ENCODE assay signal across 8 cellular contexts in the genomic region with DNA sequence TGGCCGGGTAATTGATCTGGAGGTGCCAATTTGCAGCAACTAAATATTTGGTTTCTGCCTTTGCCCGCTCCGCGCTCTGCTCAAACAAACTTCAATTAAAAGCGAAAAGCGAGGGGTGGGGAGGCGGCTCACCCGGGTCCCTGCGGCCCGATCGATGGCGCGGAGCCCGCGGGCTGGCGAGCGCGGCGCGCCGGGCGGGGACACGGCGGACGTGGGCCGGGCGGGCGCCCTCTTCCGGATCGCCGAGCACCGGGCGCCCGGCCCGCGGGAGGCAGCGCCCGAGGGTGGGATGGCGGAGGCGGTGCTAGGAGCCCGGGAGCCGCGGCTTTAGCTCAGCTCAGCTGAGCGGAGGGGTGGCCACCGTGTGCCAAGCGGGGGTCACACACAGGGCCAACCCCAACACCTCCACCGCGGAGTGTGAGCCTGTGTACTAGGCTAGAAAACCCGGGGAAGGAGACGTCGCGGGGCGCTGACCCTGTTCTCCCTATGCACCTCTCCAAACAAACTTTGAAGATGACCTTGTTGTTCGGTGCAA. TPM values are rescaled to one million over a fixed set of nuclear protein-coding genes. Genes with fewer than 3 reads are reported as not detected.
DNase-seq lines count a peak whose midpoint lies in the region; ATAC-seq, FAIRE-seq and TF ChIP-seq lines count a peak whose summit lies in the region.

No MANE protein-coding gene starts in this region.

- H3K9me3 ChIP-seq in DOHH2 (ENCODE audit: control insufficient read depth, insufficient read depth, low read length) (no peaks in the 10 kb centered on the region), keratinocyte (ENCODE audit: control insufficient read depth, low read depth, low read length) (no peaks in the 10 kb centered on the region)

- peak overlapping the region; percentile 85 for H3K4me3 Mint-ChIP-seq in T-helper 1 cell treated with Interleukin-12 subunit alpha and Interleukin-12 subunit beta and Interleukin-4 antibody, amounts not matched to agents 30 μg/mL and 1 μg/mL, for 36 hours
- H3K4me3 Mint-ChIP-seq in MCF 10A (ENCODE audit: unreplicated experiment) = peak overlapping the region; percentile 76

- no peaks in the 10 kb centered on the region for H3K9me3 Mint-ChIP-seq in T-helper 1 cell treated with Interleukin-12 subunit alpha and Interleukin-12 subunit beta and Interleukin-4 antibody, amounts not matched to agents 30 μg/mL and 1 μg/mL, for 36 hours
- H3K9me3 Mint-ChIP-seq in MCF 10A (ENCODE audit: unreplicated experiment) = no peaks in the 10 kb centered on the region

- peaks cover 35% of the 10 kb centered on the region for H3K27me3 Mint-ChIP-seq in T-helper 1 cell treated with Interleukin-12 subunit alpha and Interleukin-12 subunit beta and Interleukin-4 antibody, amounts not matched to agents 30 μg/mL and 1 μg/mL, for 36 hours (ENCODE audit: low read depth)
- H3K27me3 Mint-ChIP-seq in MCF 10A (ENCODE audit: insufficient read depth, unreplicated experiment) = no peaks in the 10 kb centered on the region

- H3K27ac Mint-ChIP-seq in T-helper 1 cell treated with Interleukin-12 subunit alpha and Interleukin-12 subunit beta and Interleukin-4 antibody, amounts not matched to agents 30 μg/mL and 1 μg/mL, for 36 hours = no peak overlapping the region
- peak overlapping the region; percentile 61 for H3K27ac Mint-ChIP-seq in MCF 10A (ENCODE audit: low read depth, unreplicated experiment)

- H4K20me1 ChIP-seq in DOHH2 (ENCODE audit: control insufficient read depth, insufficient read depth, low read depth, low read length) (peaks cover 5% of the 10 kb centered on the region; the same call in 1 of the 2 replicates), keratinocyte (ENCODE audit: control insufficient read depth, extremely low read depth, insufficient read depth, low read length) (no peaks in the 10 kb centered on the region)

- peaks cover 44% of the 10 kb centered on the region for H3K27me3 ChIP-seq in DOHH2 (ENCODE audit: control insufficient read depth, low read length)
- H3K27me3 ChIP-seq in keratinocyte (ENCODE audit: control insufficient read depth, extremely low read depth, insufficient read depth, low read length) = no peaks in the 10 kb centered on the region

- FAIRE-seq in keratinocyte (lab: Jason Lieb, UNC) = no peak

- peaks cover 12% of the 10 kb centered on the region for H3K4me1 Mint-ChIP-seq in T-helper 1 cell treated with Interleukin-12 subunit alpha and Interleukin-12 subunit beta and Interleukin-4 antibody, amounts not matched to agents 30 μg/mL and 1 μg/mL, for 36 hours (ENCODE audit: low read depth)
- H3K4me1 Mint-ChIP-seq in MCF 10A (ENCODE audit: insufficient read depth, unreplicated experiment) = peaks cover 18% of the 10 kb centered on the region

- no peaks in the 10 kb centered on the region for H3K9me2 ChIP-seq in DOHH2 (replicated peaks; ENCODE audit: control insufficient read depth, low read length)

- BruUV-seq in MCF 10A (replicated peaks; lab: Mats Ljungman, UMichigan) = no TSS peak

- H3K36me3 Mint-ChIP-seq in T-helper 1 cell treated with Interleukin-12 subunit alpha and Interleukin-12 subunit beta and Interleukin-4 antibody, amounts not matched to agents 30 μg/mL and 1 μg/mL, for 36 hours (ENCODE audit: low read depth) = peaks cover 4% of the 10 kb centered on the region
- peaks cover 12% of the 10 kb centered on the region for H3K36me3 Mint-ChIP-seq in MCF 10A (ENCODE audit: insufficient read depth, unreplicated experiment)

- intact Hi-C loops in MCF 10A (cut with micrococcal nuclease) = no loop called here

- H3K36me3 ChIP-seq in DOHH2 (ENCODE audit: control insufficient read depth, low read length) (0 out of 2 replicates have a peak, but pooled peaks cover 4% of the 10 kb centered on the region), keratinocyte (ENCODE audit: control insufficient read depth in 2 of 2, extremely low read depth in 1 of 2, insufficient read depth in 2 of 2, low read length in 2 of 2) (peaks cover 2 to 8% of the 10 kb centered on the region in 2 experiments)

- no peaks in the 10 kb centered on the region for H3K9me1 ChIP-seq in keratinocyte (ENCODE audit: control insufficient read depth, extremely low read depth, insufficient read depth, low read length)

- TF ChIP-seq CTCF in DOHH2 (IDR thresholded peaks at IDR 0.05; ENCODE audit: low read depth, low read length, poor library complexity, severe bottlenecking) (peak; percentile 16), MCF 10A (IDR thresholded peaks at IDR 0.05; ENCODE audit: unreplicated experiment) (peak; percentile 27), keratinocyte (optimal IDR thresholded peaks at IDR 0.05 in 1 of 3, IDR thresholded peaks at IDR 0.05 in 1 of 3, conservative IDR thresholded peaks at IDR 0.05 in 1 of 3; ENCODE audit: extremely low read depth in 1 of 3, insufficient read depth in 2 of 3, low read length in 3 of 3) (peak in 2 of 3 experiments; percentile 32 to 60)

- no peak for ATAC-seq in GM21447 (IDR thresholded peaks at IDR 0.05; ENCODE audit: unreplicated experiment)
- ATAC-seq in GM19324 (IDR thresholded peaks at IDR 0.05; ENCODE audit: low FRiP score, unreplicated experiment) = no peak

- dilution Hi-C loops in keratinocyte (cut with MboI; ENCODE audit: extremely low pct_ligation_motif_present, low sequenced_read_pairs) = loop anchor here (25.0 kb wide), 1 partner anchor 107 kb away; the partner anchor contains the start of gene GFAP

- no peaks in the 10 kb centered on the region for H3F3A ChIP-seq in DOHH2 (ENCODE audit: control insufficient read depth, insufficient read depth)

- H3K79me2 ChIP-seq in DOHH2 (ENCODE audit: control insufficient read depth, low read length) = no peaks in the 10 kb centered on the region
- no peaks in the 10 kb centered on the region for H3K79me2 ChIP-seq in keratinocyte (ENCODE audit: control insufficient read depth, insufficient read depth, low read length)

- H3K9ac ChIP-seq in keratinocyte (ENCODE audit: control insufficient read depth, extremely low read depth, insufficient read depth, low read length) = peak overlapping the region; percentile 45

- POLR2A ChIA-PET in MCF 10A (lab: Yijun Ruan, JAX) = interaction anchor here (0.5 to 5.6 kb wide), 13 partner anchors 8 to 100 kb away, joined by 3 to 51 read pairs (median 4); partner anchors contain the start of gene C1QL1

- H3K4me1 ChIP-seq in DOHH2 (ENCODE audit: control insufficient read depth, low read length) = peaks cover 34% of the 10 kb centered on the region
- H3K4me1 ChIP-seq in keratinocyte (ENCODE audit: control insufficient read depth, extremely low read depth, insufficient read depth, low read length) = peaks cover 21% of the 10 kb centered on the region

- H2AFZ ChIP-seq in keratinocyte (ENCODE audit: control insufficient read depth, low read length) = peak overlapping the region; percentile 28

- H3K4me3 ChIP-seq in DOHH2 (ENCODE audit: low read length) (peak overlapping the region; percentile 52), keratinocyte (ENCODE audit: control insufficient read depth in 2 of 3, extremely low read depth in 1 of 3, insufficient read depth in 2 of 3, low read depth in 1 of 3, low read length in 3 of 3) (peak overlapping the region; percentile 25 to 65 (median 58))

- CTCF ChIA-PET in MCF 10A (lab: Yijun Ruan, JAX) = interaction anchor here (0.6 to 12.2 kb wide), 23 partner anchors 7 to 543 kb away, joined by 3 to 211 read pairs (median 3); partner anchors contain the start of gene GFAP

- no peak overlapping the region for H3K27ac ChIP-seq in DOHH2 (ENCODE audit: low read depth, low read length)
- no peak overlapping the region for H3K27ac ChIP-seq in keratinocyte (ENCODE audit: control insufficient read depth, insufficient read depth, low read length)

- DNase-seq in KG1 (lab: John Stamatoyannopoulos, UW) (peak; percentile 20), MCF 10A (ENCODE audit: unreplicated experiment) (peak; percentile 46), keratinocyte (ENCODE audit: low read depth, low spot score) (no peak)
- DNase-seq in stimulated activated CD4-positive, alpha-beta T cell treated with anti-CD3 and anti-CD28 coated beads, Interleukin-2, amount 100 ng/mL, for 24 hours = peak; percentile 38 to 60

- peak overlapping the region; percentile 66 for H3K4me2 ChIP-seq in DOHH2 (ENCODE audit: low read length)
- peak overlapping the region; percentile 72 for H3K4me2 ChIP-seq in keratinocyte (ENCODE audit: control insufficient read depth, extremely low read depth, insufficient read depth, low read depth, low read length)

RNA-seq across cellular contexts. Expression of gene DCAKD, which starts 32.2 kb away (rescaled TPM):
- total RNA-seq in MCF 10A (2022) = 23.1 and 23.3 TPM in 2 replicates
- 18.7 to 27.6 TPM (median 22.8 TPM) in 3 replicates for polyA plus RNA-seq in keratinocyte
- polyA plus RNA-seq in keratinocyte (2011; ENCODE audit: low read depth) = 10.3 TPM
- 19.2 and 26.4 TPM in 2 replicates for polyA plus RNA-seq in keratinocyte (2011; cell fraction: cytosol; rRNA removed)
- 37.1 and 50.9 TPM in 2 replicates for polyA plus RNA-seq in keratinocyte (2011; cell fraction: nucleus; rRNA removed)
- 26.6 and 27.7 TPM in 2 replicates for polyA plus RNA-seq in keratinocyte (2012; ENCODE audit: low replicate concordance)
- polyA minus RNA-seq in keratinocyte = 36.2 to 67.9 TPM (median 47.1 TPM) in 3 replicates
- polyA minus RNA-seq in keratinocyte (2011; cell fraction: cytosol; rRNA and poly(A)+ RNA removed) = 64.3 TPM
- 27.6 and 31.8 TPM in 2 replicates for polyA minus RNA-seq in keratinocyte (2011; cell fraction: nucleus; rRNA and poly(A)+ RNA removed)

RNA-seq across cellular contexts. Expression of gene NMT1, which starts 41.9 kb away (rescaled TPM):
- total RNA-seq in MCF 10A (2022) = 85.3 and 89.7 TPM in 2 replicates
- 75.9 to 101 TPM (median 92.3 TPM) in 3 replicates for polyA plus RNA-seq in keratinocyte
- polyA plus RNA-seq in keratinocyte (2011; ENCODE audit: low read depth) = 239 TPM
- polyA plus RNA-seq in keratinocyte (2011; cell fraction: cytosol; rRNA removed) = 47.2 and 55.5 TPM in 2 replicates
- 59.9 and 68.3 TPM in 2 replicates for polyA plus RNA-seq in keratinocyte (2011; cell fraction: nucleus; rRNA removed)
- polyA plus RNA-seq in keratinocyte (2012; ENCODE audit: low replicate concordance) = 107 and 154 TPM in 2 replicates
- 42.2 to 74.7 TPM (median 53.7 TPM) in 3 replicates for polyA minus RNA-seq in keratinocyte
- 446 TPM for polyA minus RNA-seq in keratinocyte (2011; cell fraction: cytosol; rRNA and poly(A)+ RNA removed)
- 32.5 and 42.7 TPM in 2 replicates for polyA minus RNA-seq in keratinocyte (2011; cell fraction: nucleus; rRNA and poly(A)+ RNA removed)

RNA-seq across cellular contexts. Expression of gene C1QL1, which starts 51.1 kb away (rescaled TPM):
- total RNA-seq in MCF 10A (2022) = 0.56 and 0.96 TPM in 2 replicates
- 0.04 to 0.15 TPM in 2 of 3 replicates, not detected in the other for polyA plus RNA-seq in keratinocyte
- polyA plus RNA-seq in keratinocyte (2011; ENCODE audit: low read depth) = not detected
- not detected in 2 replicates for polyA plus RNA-seq in keratinocyte (2011; cell fraction: cytosol; rRNA removed)
- not detected in 2 replicates for polyA plus RNA-seq in keratinocyte (2011; cell fraction: nucleus; rRNA removed)
- 0.25 TPM in 1 of 2 replicates, not detected in the other for polyA plus RNA-seq in keratinocyte (2012; ENCODE audit: low replicate concordance)
- 0.49 TPM in 1 of 3 replicates, not detected in the others for polyA minus RNA-seq in keratinocyte
- polyA minus RNA-seq in keratinocyte (2011; cell fraction: cytosol; rRNA and poly(A)+ RNA removed) = not detected
- not detected in 2 replicates for polyA minus RNA-seq in keratinocyte (2011; cell fraction: nucleus; rRNA and poly(A)+ RNA removed)
